In the genomic region with DNA sequence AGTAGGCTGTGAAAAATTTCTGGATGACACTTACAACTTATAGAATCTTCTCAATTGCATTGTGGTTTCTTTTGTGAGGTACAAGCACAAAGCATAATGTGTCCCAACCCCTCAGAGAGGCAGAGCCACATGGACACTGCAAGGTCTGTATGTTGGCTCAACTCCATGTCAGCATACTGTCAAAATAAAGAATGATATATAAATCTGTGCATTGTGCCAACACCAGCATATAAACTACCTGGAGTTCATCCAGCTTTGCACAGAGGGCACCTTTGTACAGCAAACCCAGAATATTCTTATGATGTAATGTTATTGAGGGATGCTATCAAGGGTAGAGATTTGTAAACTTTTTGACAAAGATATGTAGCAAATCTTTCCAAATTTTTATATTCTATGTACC, we compare ENCODE assay signal across 26 cellular contexts.
"Had no signal": no experiment of that assay in that cellular context is flagged by ENCODE, and none has a peak within 500 bp of the region (broad histone marks: within the 10 kb centered on the region; RNA-seq: fewer than 3 reads in every experiment).

No MANE protein-coding gene starts in this region.

- H3K4me3 ChIP-seq: coronary artery, esophagus squamous epithelium, gastrocnemius medialis, right lobe of liver, skin epidermis, thyroid gland, upper lobe of right lung had no signal

- FAIRE-seq: bronchial epithelial cell, islet of Langerhans had no signal

- H3K9me3 ChIP-seq: esophagus squamous epithelium, gastrocnemius medialis, right lobe of liver, thyroid gland, upper lobe of right lung had no signal

- H3K36me3 ChIP-seq: esophagus squamous epithelium, gastrocnemius medialis, right lobe of liver, thyroid gland, upper lobe of right lung had no signal

- ATAC-seq: activated CD4-positive, alpha-beta T cell treated with anti-CD3 and anti-CD28 coated beads for 36 hours; activated T-cell treated with anti-CD3 and anti-CD28 coated beads, Interleukin-2, amount 50 U/mL, for 4 hours; gastrocnemius medialis; right lobe of liver; upper lobe of right lung had no signal

- H3K4me3 Mint-ChIP-seq: activated B cell treated with CpG ODN at 0.5 μM for 24 hours; activated CD4-positive, alpha-beta T cell treated with anti-CD3 and anti-CD28 coated beads for 36 hours; activated naive CD8-positive, alpha-beta T cell treated with anti-CD3 and anti-CD28 coated beads, Interleukin-2, amount 10 ng/mL, durations not matched to agents 7 days and 5 days; activated T-cell treated with anti-CD3 and anti-CD28 coated beads, Interleukin-2, amount 50 U/mL, for 4 hours; endodermal cell; nephron; stimulated activated naive CD8-positive, alpha-beta T cell treated with anti-CD3 and anti-CD28 coated beads, Interleukin-15, Interleukin-2, amounts not matched to agents 100 ng/mL and 50 ng/mL, for 24 hours had no signal

- H3K4me1 ChIP-seq: esophagus squamous epithelium, gastrocnemius medialis, right lobe of liver, thyroid gland, upper lobe of right lung had no signal

- H3K27me3 ChIP-seq: esophagus squamous epithelium, gastrocnemius medialis, right lobe of liver, thyroid gland, upper lobe of right lung had no signal

- DNase-seq: activated B cell treated with CpG ODN at 0.5 μM for 24 hours; activated CD4-positive, alpha-beta T cell treated with anti-CD3 and anti-CD28 coated beads for 36 hours; activated CD4-positive, alpha-beta T cell treated with anti-CD3 and anti-CD28 coated beads, Interleukin-2, amount 50 U/mL, for 4 hours; activated CD8-positive, alpha-beta memory T cell treated with anti-CD3 and anti-CD28 coated beads, Interleukin-2, amount 50 U/mL, for 48 hours; activated naive CD4-positive, alpha-beta T cell treated with Interleukin-2 at 50 U/mL for 16 hours; activated naive CD8-positive, alpha-beta T cell treated with anti-CD3 and anti-CD28 coated beads, Interleukin-2, amount 10 ng/mL, durations not matched to agents 7 days and 5 days; activated T-cell treated with anti-CD3 and anti-CD28 coated beads, Interleukin-2, amount 50 U/mL, for 4 hours; amygdala; endodermal cell; esophagus squamous epithelium; gastrocnemius medialis; mesenchymal stem cell; occipital lobe; right lobe of liver; stimulated activated CD4-positive, alpha-beta T cell treated with anti-CD3 and anti-CD28 coated beads, Interleukin-1b, Interleukin-23, amount 100 ng/mL, for 48 hours; substantia nigra; T1000; thyroid gland; upper lobe of right lung had no signal

- H3K36me3 Mint-ChIP-seq: activated naive CD8-positive, alpha-beta T cell treated with anti-CD3 and anti-CD28 coated beads, Interleukin-2, amount 10 ng/mL, durations not matched to agents 7 days and 5 days had no signal

- H3K27me3 Mint-ChIP-seq: activated B cell treated with CpG ODN at 0.5 μM for 24 hours; activated CD4-positive, alpha-beta T cell treated with anti-CD3 and anti-CD28 coated beads for 36 hours; activated naive CD8-positive, alpha-beta T cell treated with anti-CD3 and anti-CD28 coated beads, Interleukin-2, amount 10 ng/mL, durations not matched to agents 7 days and 5 days; stimulated activated naive CD8-positive, alpha-beta T cell treated with anti-CD3 and anti-CD28 coated beads, Interleukin-15, Interleukin-2, amounts not matched to agents 100 ng/mL and 50 ng/mL, for 24 hours had no signal

- H3K9me3 Mint-ChIP-seq: endodermal cell; nephron; stimulated activated naive CD8-positive, alpha-beta T cell treated with anti-CD3 and anti-CD28 coated beads, Interleukin-15, Interleukin-2, amounts not matched to agents 100 ng/mL and 50 ng/mL, for 24 hours had no signal

- H3K4me1 Mint-ChIP-seq: activated B cell treated with CpG ODN at 0.5 μM for 24 hours; activated CD4-positive, alpha-beta T cell treated with anti-CD3 and anti-CD28 coated beads for 36 hours; activated naive CD8-positive, alpha-beta T cell treated with anti-CD3 and anti-CD28 coated beads, Interleukin-2, amount 10 ng/mL, durations not matched to agents 7 days and 5 days; endodermal cell; nephron had no signal

- H3K27ac ChIP-seq: coronary artery, esophagus squamous epithelium, gastrocnemius medialis, right lobe of liver, skin epidermis, thyroid gland, upper lobe of right lung had no signal

- H3K27ac Mint-ChIP-seq: activated B cell treated with CpG ODN at 0.5 μM for 24 hours; activated CD4-positive, alpha-beta T cell treated with anti-CD3 and anti-CD28 coated beads for 36 hours; activated naive CD8-positive, alpha-beta T cell treated with anti-CD3 and anti-CD28 coated beads, Interleukin-2, amount 10 ng/mL, durations not matched to agents 7 days and 5 days; activated T-helper 2 cell treated with anti-CD3 and anti-CD28 coated beads, Interferon-gamma antibody, Interleukin-2, Interleukin-4, amounts not matched to agents 10 μg/mL and 5 μg/mL and 100 μg/mL, durations not matched to agents 14 hours and 24 hours and 36 hours; endodermal cell; nephron; stimulated activated naive CD8-positive, alpha-beta T cell treated with anti-CD3 and anti-CD28 coated beads, Interleukin-15, Interleukin-2, amounts not matched to agents 100 ng/mL and 50 ng/mL, for 24 hours had no signal
